In genomic region chr10:97648557-97649404, GRCh38 we compare ENCODE assay signal across 7 cellular contexts. TPM values are rescaled to one million over a fixed set of nuclear protein-coding genes. Genes with fewer than 3 reads are reported as not detected.
DNase-seq lines count a peak whose midpoint lies in the region; ATAC-seq, FAIRE-seq and TF ChIP-seq lines count a peak whose summit lies in the region.

No MANE protein-coding gene starts in this region.

- H3K4me1 ChIP-seq in GM12878 (ENCODE audit: control insufficient read depth, insufficient read depth, low read length) (peaks cover 7% of the 10 kb centered on the region), iPS-20b (ENCODE audit: insufficient read depth, low read length) (peaks cover 16% of the 10 kb centered on the region)

- H3K36me3 ChIP-seq in GM12878 (ENCODE audit: control insufficient read depth in 2 of 2, insufficient read depth in 2 of 2, low read length in 1 of 2) (peaks cover 5 to 7% of the 10 kb centered on the region in 2 experiments; a peak in 3 of 4 replicates), iPS-20b (ENCODE audit: insufficient read depth, low read depth, low read length) (peaks cover 53% of the 10 kb centered on the region)

- in situ Hi-C loops in GM12878 (cut with MboI): no loop called here

- DNase-seq in OCI-M2 (lab: John Stamatoyannopoulos, UW; ENCODE audit: unreplicated experiment): peak; percentile 47
- peak; percentile 47 for DNase-seq in GM12878 (ENCODE audit: low read depth, low spot score)
- DNase-seq in stimulated activated CD8-positive, alpha-beta memory T cell treated with anti-CD3 and anti-CD28 coated beads, Interleukin-4, amount 100 ng/mL, for 48 hours: peak; percentile 46
- DNase-seq in DMS114 treated with DMSO at 0.1 percent for 48 hours (lab: John Stamatoyannopoulos, UW; ENCODE audit: unreplicated experiment): no peak

- no peak for TF ChIP-seq RAD21 in GM12878 (IDR thresholded peaks at IDR 0.05; ENCODE audit: insufficient read depth, low read depth, low read length)

- peak in 1 of 2 experiments; percentile 45; a peak in 1 of 4 replicates for TF ChIP-seq EP300 in GM12878 (IDR thresholded peaks at IDR 0.05; ENCODE audit: borderline replicate concordance in 1 of 2, control insufficient read depth in 1 of 2, low read depth in 2 of 2, low read length in 2 of 2)

- 1% methylated on average over 5 of the region's 5 CpGs for WGBS in GM12878 (ENCODE audit: insufficient coverage, insufficient replicate concordance, low lambda C conversion rate, missing lambda C conversion rate)

- no peaks in the 10 kb centered on the region for H3K27me3 ChIP-seq in GM12878 (replicated peaks in 1 of 2; ENCODE audit: control insufficient read depth in 2 of 2, insufficient read depth in 2 of 2, low read length in 1 of 2)
- no peaks in the 10 kb centered on the region for H3K27me3 ChIP-seq in iPS-20b (ENCODE audit: insufficient read depth, low read length)

- CTCF ChIA-PET in GM12878 (lab: Yijun Ruan, JAX): interaction anchor here (0.6 to 2.4 kb wide), 8 partner anchors 27 to 1039 kb away, joined by 3 to 6 read pairs (median 3); partner anchors contain the start of genes ANKRD2, AVPI1 and ZFYVE27

- peak overlapping the region; percentile 48 for H3K4me2 ChIP-seq in GM12878 (ENCODE audit: control insufficient read depth, insufficient read depth)

- no peak for TF ChIP-seq CTCF in GM12878 (IDR thresholded peaks at IDR 0.05 in 2 of 3, conservative IDR thresholded peaks at IDR 0.05 in 1 of 3; ENCODE audit: control insufficient read depth in 2 of 3, extremely low read depth in 1 of 3, insufficient read depth in 1 of 3, low read depth in 3 of 3, low read length in 3 of 3)

- ATAC-seq in GM18858 (IDR thresholded peaks at IDR 0.05; ENCODE audit: unreplicated experiment): peak; percentile 95
- peak; percentile 54 for ATAC-seq in HG02763 (IDR thresholded peaks at IDR 0.05; ENCODE audit: unreplicated experiment)
- ATAC-seq in GM12878: peak; percentile 98

- H3K4me3 ChIP-seq in GM12878 (no peak overlapping the region; the same call in 1 of the 2 replicates), iPS-20b (ENCODE audit: low read length) (peak overlapping the region; percentile 51)

- H4K20me1 ChIP-seq in GM12878 (ENCODE audit: control insufficient read depth, insufficient read depth): no peaks in the 10 kb centered on the region

- H3K79me2 ChIP-seq in GM12878 (ENCODE audit: control insufficient read depth, insufficient read depth, low read length): peaks cover 5% of the 10 kb centered on the region

- intact Hi-C loops in GM12878 (cut with micrococcal nuclease; ENCODE audit: unreplicated experiment): no loop called here

- H2AFZ ChIP-seq in GM12878 (ENCODE audit: control insufficient read depth, low read depth, low read length): peak overlapping the region; percentile 79

- H3K27ac ChIP-seq in GM12878 (ENCODE audit: control insufficient read depth, insufficient read depth) (peak overlapping the region; percentile 60), iPS-20b (ENCODE audit: low read length) (peak overlapping the region; percentile 86)

- FAIRE-seq in GM12878 (lab: Jason Lieb, UNC): peak; percentile 78

- RAD21 ChIA-PET in GM12878 (lab: Charles Lee; ENCODE audit: unreplicated experiment): interaction anchor here (0.8 to 2.1 kb wide), 3 partner anchors 27 to 76 kb away, joined by 4 to 9 read pairs (median 4); partner anchors contain the start of genes ANKRD2 and AVPI1

- H3K9me3 ChIP-seq in GM12878 (replicated peaks; ENCODE audit: control insufficient read depth, insufficient read depth, low read length): no peaks in the 10 kb centered on the region
- no peaks in the 10 kb centered on the region for H3K9me3 ChIP-seq in iPS-20b (ENCODE audit: insufficient read depth, low read depth, low read length)

- BruUV-seq in GM12878 (replicated peaks; lab: Mats Ljungman, UMichigan): no TSS peak

- SMC1A ChIA-PET in GM12878 (lab: Charles Lee; ENCODE audit: uncharacterized antibody, unreplicated experiment): interaction anchor here (0.5 to 1.5 kb wide), 10 partner anchors 10 to 475 kb away, joined by 3 to 7 read pairs (median 4); partner anchors contain the start of gene AVPI1

- peak; percentile 42; the same call in 1 of the 2 replicates for TF ChIP-seq POLR2A in GM12878 (IDR thresholded peaks at IDR 0.05; ENCODE audit: low read depth, low read length)

- POLR2A ChIA-PET in GM12878 (lab: Charles Lee): interaction anchor here (0.7 to 1.2 kb wide), 5 partner anchors 8 to 152 kb away, joined by 3 to 5 read pairs (median 3); partner anchors contain the start of genes AVPI1 and PI4K2A

- H3K9ac ChIP-seq in GM12878 (ENCODE audit: control insufficient read depth, insufficient read depth, low read length): peak overlapping the region; percentile 5; the same call in 1 of the 2 replicates
- H3K9ac ChIP-seq in iPS-20b (ENCODE audit: low read depth, low read length): peak overlapping the region; percentile 30; the same call in 1 of the 2 replicates

RNA-seq across cellular contexts. Expression of gene PI4K2A, which starts 8.3 kb away (rescaled TPM):
- total RNA-seq in GM12878 (2013; cell fraction: nucleolus; rRNA removed): 3.8 and 4.1 TPM in 2 replicates
- 13.3 and 13.6 TPM in 2 replicates for total RNA-seq in GM12878 (2014; rRNA removed)
- 7.6 and 7.8 TPM in 2 replicates for total RNA-seq in GM12878 (2014; rRNA removed; fragmentation: Illumina TruSeq; extraction: Trizol)
- 11.9 and 12.5 TPM in 2 replicates for total RNA-seq in GM12878 (2021)
- 5.7 TPM for polyA plus RNA-seq in GM12878 (2011; ENCODE audit: low read depth)
- polyA plus RNA-seq in GM12878 (2011; rRNA removed): 8.9 and 11.5 TPM in 2 replicates
- polyA plus RNA-seq in GM12878 (2011; cell fraction: cytosol; rRNA removed): 14.7 and 15.0 TPM in 2 replicates
- 9.2 and 10.2 TPM in 2 replicates for polyA plus RNA-seq in GM12878 (2011; cell fraction: nucleus; rRNA removed)
- polyA plus RNA-seq in GM12878 (2012): 7.1 and 7.4 TPM in 2 replicates
- 12.3 and 12.7 TPM in 2 replicates for polyA plus RNA-seq in GM12878 (2014; fragmentation: Illumina TruSeq; extraction: Trizol)
- polyA plus RNA-seq in GM12878 (2014; fragmentation: Nextera tagmentation; extraction: Ambion mirVana): 1 to 10 TPM; 1.5 to 3.1 TPM
- polyA plus RNA-seq in GM12878 (2014; rRNA removed): 14.5 and 15.0 TPM in 2 replicates
- polyA plus RNA-seq in GM12878 (2016; fragmentation: Nextera tagmentation; extraction: Ambion mirVana): 1 to 10 TPM; 1.9 to 8.5 TPM
- polyA minus RNA-seq in GM12878 (2011; rRNA and poly(A)+ RNA removed): 7.9 and 10.6 TPM in 2 replicates
- 2.8 and 4.3 TPM in 2 replicates for polyA minus RNA-seq in GM12878 (2011; cell fraction: cytosol; rRNA and poly(A)+ RNA removed)
- 2.4 and 3.9 TPM in 2 replicates for polyA minus RNA-seq in GM12878 (2011; cell fraction: nucleus; rRNA and poly(A)+ RNA removed)

RNA-seq across cellular contexts. Expression of gene MORN4, which starts 15.5 kb away (rescaled TPM):
- 2.0 and 2.7 TPM in 2 replicates for total RNA-seq in GM12878 (2013; cell fraction: nucleolus; rRNA removed)
- 1.3 and 1.7 TPM in 2 replicates for total RNA-seq in GM12878 (2014; rRNA removed)
- 1.7 and 2.2 TPM in 2 replicates for total RNA-seq in GM12878 (2014; rRNA removed; fragmentation: Illumina TruSeq; extraction: Trizol)
- 1.3 and 2.2 TPM in 2 replicates for total RNA-seq in GM12878 (2021)
- 0.72 TPM for polyA plus RNA-seq in GM12878 (2011; ENCODE audit: low read depth)
- 1.9 and 2.0 TPM in 2 replicates for polyA plus RNA-seq in GM12878 (2011; rRNA removed)
- 1.8 and 2.6 TPM in 2 replicates for polyA plus RNA-seq in GM12878 (2011; cell fraction: cytosol; rRNA removed)
- polyA plus RNA-seq in GM12878 (2011; cell fraction: nucleus; rRNA removed): 1.3 and 2.4 TPM in 2 replicates
- 3.7 and 4.0 TPM in 2 replicates for polyA plus RNA-seq in GM12878 (2012)
- polyA plus RNA-seq in GM12878 (2014; fragmentation: Illumina TruSeq; extraction: Trizol): 2.9 and 3.5 TPM in 2 replicates
- polyA plus RNA-seq in GM12878 (2014; fragmentation: Nextera tagmentation; extraction: Ambion mirVana): 1 to 10 TPM; 2.4 to 2.8 TPM
- 4.3 and 4.6 TPM in 2 replicates for polyA plus RNA-seq in GM12878 (2014; rRNA removed)
- polyA plus RNA-seq in GM12878 (2016; fragmentation: Nextera tagmentation; extraction: Ambion mirVana): 1 to 10 TPM; 4.9 to 5.5 TPM
- polyA minus RNA-seq in GM12878 (2011; rRNA and poly(A)+ RNA removed): 0.44 and 1.1 TPM in 2 replicates
- polyA minus RNA-seq in GM12878 (2011; cell fraction: cytosol; rRNA and poly(A)+ RNA removed): not detected in 2 replicates
- not detected in 2 replicates for polyA minus RNA-seq in GM12878 (2011; cell fraction: nucleus; rRNA and poly(A)+ RNA removed)

RNA-seq across cellular contexts. Expression of gene AVPI1, which starts 38.3 kb away (rescaled TPM):
- total RNA-seq in GM12878 (2013; cell fraction: nucleolus; rRNA removed): 1.4 and 2.5 TPM in 2 replicates
- 0.82 and 1.1 TPM in 2 replicates for total RNA-seq in GM12878 (2014; rRNA removed)
- 0.37 and 0.63 TPM in 2 replicates for total RNA-seq in GM12878 (2014; rRNA removed; fragmentation: Illumina TruSeq; extraction: Trizol)
- 1.1 and 1.4 TPM in 2 replicates for total RNA-seq in GM12878 (2021)
- polyA plus RNA-seq in GM12878 (2011; ENCODE audit: low read depth): 1.2 TPM
- polyA plus RNA-seq in GM12878 (2011; rRNA removed): 0.43 and 1.0 TPM in 2 replicates
- polyA plus RNA-seq in GM12878 (2011; cell fraction: cytosol; rRNA removed): 1.4 and 1.9 TPM in 2 replicates
- 0.73 and 0.83 TPM in 2 replicates for polyA plus RNA-seq in GM12878 (2011; cell fraction: nucleus; rRNA removed)
- polyA plus RNA-seq in GM12878 (2012): 1.2 and 1.6 TPM in 2 replicates
- polyA plus RNA-seq in GM12878 (2014; fragmentation: Illumina TruSeq; extraction: Trizol): 0.21 and 0.65 TPM in 2 replicates
- polyA plus RNA-seq in GM12878 (2014; fragmentation: Nextera tagmentation; extraction: Ambion mirVana): under 1 TPM; 0.08 to 0.13 TPM
- polyA plus RNA-seq in GM12878 (2014; rRNA removed): 0.65 and 1.2 TPM in 2 replicates
- polyA plus RNA-seq in GM12878 (2016; fragmentation: Nextera tagmentation; extraction: Ambion mirVana): 1 to 10 TPM; 1.3 to 1.4 TPM
- 0.66 and 0.93 TPM in 2 replicates for polyA minus RNA-seq in GM12878 (2011; rRNA and poly(A)+ RNA removed)
- 7.1 and 8.2 TPM in 2 replicates for polyA minus RNA-seq in GM12878 (2011; cell fraction: cytosol; rRNA and poly(A)+ RNA removed)
- polyA minus RNA-seq in GM12878 (2011; cell fraction: nucleus; rRNA and poly(A)+ RNA removed): 1.3 and 1.8 TPM in 2 replicates

RNA-seq across cellular contexts. Expression of gene C10orf62, which starts 59.3 kb away (rescaled TPM):
- not detected in 2 replicates for total RNA-seq in GM12878 (2013; cell fraction: nucleolus; rRNA removed)
- total RNA-seq in GM12878 (2014; rRNA removed) (not detected in 2 replicates), GM12878 (2014; rRNA removed; fragmentation: Illumina TruSeq; extraction: Trizol) (0.14 TPM in 1 of 2 replicates, not detected in the other), GM12878 (2021) (not detected in 2 replicates)
- not detected for polyA plus RNA-seq in GM12878 (2011; ENCODE audit: low read depth)
- polyA plus RNA-seq in GM12878 (2011; rRNA removed) (not detected in 2 replicates), GM12878 (2014; fragmentation: Illumina TruSeq; extraction: Trizol) (not detected in 2 replicates), GM12878 (2014; fragmentation: Nextera tagmentation; extraction: Ambion mirVana) (not detected), GM12878 (2014; rRNA removed) (not detected in 2 replicates), GM12878 (2016; fragmentation: Nextera tagmentation; extraction: Ambion mirVana) (not detected)
- polyA plus RNA-seq in GM12878 (2011; cell fraction: cytosol; rRNA removed): 0.09 TPM in 1 of 2 replicates, not detected in the other
- polyA plus RNA-seq in GM12878 (2011; cell fraction: nucleus; rRNA removed): 0.10 TPM in 1 of 2 replicates, not detected in the other
- not detected in 2 replicates for polyA plus RNA-seq in GM12878 (2012)
- polyA minus RNA-seq in GM12878 (2011; rRNA and poly(A)+ RNA removed): not detected in 2 replicates
- polyA minus RNA-seq in GM12878 (2011; cell fraction: cytosol; rRNA and poly(A)+ RNA removed): not detected in 2 replicates
- 0.38 TPM in 1 of 2 replicates, not detected in the other for polyA minus RNA-seq in GM12878 (2011; cell fraction: nucleus; rRNA and poly(A)+ RNA removed)
